Comparison of ENCODE assay signal across 2 cellular contexts in the genomic region with DNA sequence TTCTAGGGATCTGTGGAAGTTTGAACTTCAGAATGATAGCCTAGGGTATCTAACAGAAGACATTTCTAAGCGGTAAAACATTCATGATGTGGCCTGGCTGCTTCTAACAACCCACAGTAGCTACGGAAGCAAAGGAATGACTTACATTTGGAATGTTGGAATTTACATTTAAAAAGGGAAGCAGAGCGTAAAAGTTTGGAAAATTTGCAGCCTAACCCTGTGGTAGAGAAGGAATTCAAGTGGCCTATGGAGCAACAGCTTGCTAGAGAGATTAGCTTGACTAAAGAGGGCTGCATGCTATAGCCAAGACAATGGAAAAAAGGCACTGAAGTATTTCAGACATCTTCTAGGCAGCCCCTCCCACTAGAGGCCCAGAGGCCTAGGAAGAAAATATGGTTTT.
TF ChIP-seq lines count a peak whose summit lies in the region.

No MANE protein-coding gene starts in this region.

TF ChIP-seq in HEK293, 187 proteins besides CTCF, POLR2A, EP300 and RAD21:
- TF ChIP-seq MEIS1 (CRISPR knock-in tag; IDR thresholded peaks at IDR 0.05; ENCODE audit: borderline replicate concordance) (no peak), SETDB1 (IDR thresholded peaks at IDR 0.05; ENCODE audit: insufficient read length, low read length) (peak; percentile 34)

TF ChIP-seq in H1, 55 proteins besides CTCF, POLR2A, EP300 and RAD21:
- TF ChIP-seq GABPA (IDR thresholded peaks at IDR 0.05; ENCODE audit: borderline replicate concordance, insufficient read depth, low read length) (no peak), TEAD4 (IDR thresholded peaks at IDR 0.05; ENCODE audit: low read depth, low read length) (peak; percentile 65; the same call in 1 of the 2 replicates), POU5F1 (IDR thresholded peaks at IDR 0.05; ENCODE audit: low read depth, low read length) (0 out of 2 replicates have a peak, but pooled peaks have one; percentile 6)
